Comparison of ENCODE assay signal across 8 cellular contexts in the genomic region with DNA sequence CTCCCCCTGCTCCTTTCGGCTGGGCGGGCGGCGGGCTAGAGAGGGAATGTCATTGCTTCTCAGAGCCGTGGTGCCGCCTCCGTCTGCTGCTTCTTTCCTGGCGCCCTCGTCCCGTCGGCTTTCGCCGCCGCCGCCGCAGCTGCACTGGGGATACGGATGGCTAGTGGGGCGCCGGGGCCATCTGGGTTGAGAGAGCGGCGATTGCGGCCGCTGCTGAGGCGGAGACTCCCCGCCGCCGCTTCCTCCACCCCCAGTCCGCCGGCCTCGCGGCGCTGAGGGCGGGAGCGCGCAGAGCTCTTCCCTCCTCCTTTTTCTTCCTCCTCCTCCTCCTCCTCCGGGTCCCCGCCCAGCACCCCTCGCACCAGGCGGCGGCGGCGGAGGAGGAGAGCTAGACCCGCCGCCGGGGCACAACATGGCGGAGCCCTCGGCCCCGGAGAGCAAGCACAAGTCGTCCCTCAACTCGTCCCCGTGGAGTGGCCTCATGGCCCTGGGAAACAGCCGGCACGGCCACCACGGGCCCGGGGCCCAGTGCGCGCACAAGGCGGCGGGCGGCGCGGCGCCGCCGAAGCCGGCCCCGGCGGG. TPM values are rescaled to one million over a fixed set of nuclear protein-coding genes. Genes with fewer than 3 reads are reported as not detected.
DNase-seq lines count a peak whose midpoint lies in the region; ATAC-seq lines count a peak whose summit lies in the region.

TSS of gene STT3B (plus strand) at position 339 of the 582 bp plus-strand sequence. CDS start at position 413, 74 bp downstream.

- H3K27me3 Mint-ChIP-seq in activated CD8-positive, alpha-beta T cell treated with anti-CD3 and anti-CD28 coated beads, Interleukin-2, amount 10 ng/mL, durations not matched to agents 7 days and 5 days (ENCODE audit: low read depth) = no peaks in the 10 kb centered on the region

- H3K36me3 Mint-ChIP-seq in activated CD8-positive, alpha-beta T cell treated with anti-CD3 and anti-CD28 coated beads, Interleukin-2, amount 10 ng/mL, durations not matched to agents 7 days and 5 days (ENCODE audit: low read depth) = peaks cover 23% of the 10 kb centered on the region

- H3K4me1 ChIP-seq in mucosa of rectum (ENCODE audit: control insufficient read depth in 2 of 2, insufficient read depth in 2 of 2, low read length in 2 of 2) = peaks cover 15 to 30% of the 10 kb centered on the region in 2 donors

- peak within 1 kb of the TSS; percentile 99 for H3K27ac Mint-ChIP-seq in activated CD8-positive, alpha-beta T cell treated with anti-CD3 and anti-CD28 coated beads, Interleukin-2, amount 10 ng/mL, durations not matched to agents 7 days and 5 days

- peak within 1 kb of the TSS; percentile 98 to 99 for H3K27ac ChIP-seq in mucosa of rectum (ENCODE audit: low read depth in 2 of 2, low read length in 2 of 2)

- POLR2A ChIA-PET in activated CD8-positive, alpha-beta T cell treated with anti-CD3 and anti-CD28 coated beads, Interleukin-2, amount 10 ng/mL, durations not matched to agents 7 days and 5 days (lab: Charles Lee) = interaction anchor here (0.6 to 3.4 kb wide), 32 partner anchors 9 to 889 kb away, joined by 3 to 50 read pairs (median 4); no protein-coding TSS in a partner anchor

- H3K4me1 Mint-ChIP-seq in activated CD8-positive, alpha-beta T cell treated with anti-CD3 and anti-CD28 coated beads, Interleukin-2, amount 10 ng/mL, durations not matched to agents 7 days and 5 days (ENCODE audit: low read depth) = peaks cover 22% of the 10 kb centered on the region

- H3K4me3 Mint-ChIP-seq in activated CD8-positive, alpha-beta T cell treated with anti-CD3 and anti-CD28 coated beads, Interleukin-2, amount 10 ng/mL, durations not matched to agents 7 days and 5 days = no peak within 1 kb of the TSS

- DNase-seq in AG08396 (ENCODE audit: low spot score) (peak; percentile 84), NCI-H510A (lab: John Stamatoyannopoulos, UW) (peak; percentile 64), epidermal melanocyte (ENCODE audit: insufficient read length, low spot score) (peak; percentile 31)
- DNase-seq in activated CD8-positive, alpha-beta T cell treated with anti-CD3 and anti-CD28 coated beads, Interleukin-2, amount 10 ng/mL, durations not matched to agents 7 days and 5 days = peak; percentile 89
- DNase-seq in stimulated activated CD8-positive, alpha-beta memory T cell treated with anti-CD3 and anti-CD28 coated beads, Interleukin-7, amount 100 ng/mL, for 1 hour (ENCODE audit: low read depth in 2 of 2) = peak; percentile 56

- H3K9me3 ChIP-seq in mucosa of rectum (ENCODE audit: control insufficient read depth in 2 of 2, low read length in 2 of 2) = no peaks in the 10 kb centered on the region

- no peaks in the 10 kb centered on the region for H3K36me3 ChIP-seq in mucosa of rectum (ENCODE audit: control insufficient read depth in 2 of 2, insufficient read depth in 2 of 2, low read length in 2 of 2)

- CTCF ChIA-PET in activated CD8-positive, alpha-beta T cell treated with anti-CD3 and anti-CD28 coated beads, Interleukin-2, amount 10 ng/mL, durations not matched to agents 7 days and 5 days (lab: Charles Lee) = interaction anchor here (0.7 to 3.0 kb wide), 18 partner anchors 9 to 456 kb away, joined by 3 to 23 read pairs (median 4); no protein-coding TSS in a partner anchor

- H3K9me3 Mint-ChIP-seq in activated CD8-positive, alpha-beta T cell treated with anti-CD3 and anti-CD28 coated beads, Interleukin-2, amount 10 ng/mL, durations not matched to agents 7 days and 5 days (ENCODE audit: insufficient read depth) = no peaks in the 10 kb centered on the region

- H3K27me3 ChIP-seq in mucosa of rectum (ENCODE audit: control insufficient read depth in 2 of 2, insufficient read depth in 2 of 2, low read length in 2 of 2) = no peaks in the 10 kb centered on the region

- ATAC-seq in GM18858 (IDR thresholded peaks at IDR 0.05; ENCODE audit: unreplicated experiment) = peak; percentile 36
- ATAC-seq in HG03060 (IDR thresholded peaks at IDR 0.05; ENCODE audit: low read depth, unreplicated experiment) = peak; percentile 30
- peak; percentile 69 for ATAC-seq in activated CD8-positive, alpha-beta T cell treated with anti-CD3 and anti-CD28 coated beads, Interleukin-2, amount 10 ng/mL, durations not matched to agents 7 days and 5 days

- peak within 1 kb of the TSS; percentile 85 to 95 for H3K4me3 ChIP-seq in mucosa of rectum (ENCODE audit: low read length in 2 of 2)

- peak within 1 kb of the TSS; percentile 82 to 83 for H3K9ac ChIP-seq in mucosa of rectum (ENCODE audit: low read depth in 1 of 2, low read length in 2 of 2)

RNA-seq across cellular contexts. Expression of gene STT3B, which starts in this region (rescaled TPM):
- total RNA-seq in activated CD8-positive, alpha-beta T cell treated with anti-CD3 and anti-CD28 coated beads, Interleukin-2, amount 10 ng/mL, durations not matched to agents 7 days and 5 days = 100 to 1,000 TPM; 137 to 140 TPM

Comparison
In these comparisons a context has a peak if more than half of its experiments do, and no peak if none do; other contexts are left out.
1. Peak in every context shown above with its lines: DNase-seq, ATAC-seq, H3K4me3 ChIP-seq and H3K27ac ChIP-seq.
2. DNase-seq: peak in every context shown above with its lines; median percentile 89 in activated CD8-positive, alpha-beta T cell treated with anti-CD3 and anti-CD28 coated beads, Interleukin-2, amount 10 ng/mL, durations not matched to agents 7 days and 5 days; 84 in AG08396; 64 in NCI-H510A; 56 in stimulated activated CD8-positive, alpha-beta memory T cell treated with anti-CD3 and anti-CD28 coated beads, Interleukin-7, amount 100 ng/mL, for 1 hour; 31 in epidermal melanocyte.